ENCODE assay signal across 8 cellular contexts in genomic region chr1:85047472-85048295, GRCh38. TPM values are rescaled to one million over a fixed set of nuclear protein-coding genes. Genes with fewer than 3 reads are reported as not detected.
A peak's percentile ranks its signal among the peaks of the same experiment; 100 is the strongest.
DNase-seq lines count a peak whose midpoint lies in the region; ATAC-seq and TF ChIP-seq lines count a peak whose summit lies in the region.

No MANE protein-coding gene starts in this region.

- TF ChIP-seq CTCF in GM12864 (IDR thresholded peaks at IDR 0.05; ENCODE audit: low read depth, low read length, missing control alignments) = no peak

- H3K27ac Mint-ChIP-seq in activated naive CD4-positive, alpha-beta T cell treated with anti-CD3 and anti-CD28 coated beads, Interleukin-2, amount 50 U/mL, for 72 hours = no peak overlapping the region
- H3K27ac Mint-ChIP-seq in stimulated activated memory B cell treated with anti-CD40 and anti-IgM and Interleukin-4, amounts not matched to agents 10 μg/mL and 1 μg/mL and 100 μg/mL, for 72 hours = no peak overlapping the region

- peaks cover 55% of the 10 kb centered on the region for H3K27me3 Mint-ChIP-seq in stimulated activated memory B cell treated with anti-CD40 and anti-IgM and Interleukin-4, amounts not matched to agents 10 μg/mL and 1 μg/mL and 100 μg/mL, for 72 hours

- H3K9me3 Mint-ChIP-seq in activated naive CD4-positive, alpha-beta T cell treated with anti-CD3 and anti-CD28 coated beads, Interleukin-2, amount 50 U/mL, for 72 hours = no peaks in the 10 kb centered on the region
- no peaks in the 10 kb centered on the region for H3K9me3 Mint-ChIP-seq in stimulated activated memory B cell treated with anti-CD40 and anti-IgM and Interleukin-4, amounts not matched to agents 10 μg/mL and 1 μg/mL and 100 μg/mL, for 72 hours

- ATAC-seq in GM21367 (IDR thresholded peaks at IDR 0.05; ENCODE audit: unreplicated experiment) (peak; percentile 42), HG03558 (IDR thresholded peaks at IDR 0.05; ENCODE audit: extremely low read depth, unreplicated experiment) (peak; percentile 26)
- peak; percentile 67 to 70 for ATAC-seq in activated naive CD4-positive, alpha-beta T cell treated with anti-CD3 and anti-CD28 coated beads, Interleukin-2, amount 50 U/mL, for 72 hours
- ATAC-seq in stimulated activated memory B cell treated with anti-CD40 and anti-IgM and Interleukin-4, amounts not matched to agents 10 μg/mL and 1 μg/mL and 100 μg/mL, for 72 hours = peak; percentile 76

- peaks cover 6% of the 10 kb centered on the region for H3K4me1 Mint-ChIP-seq in stimulated activated memory B cell treated with anti-CD40 and anti-IgM and Interleukin-4, amounts not matched to agents 10 μg/mL and 1 μg/mL and 100 μg/mL, for 72 hours

- DNase-seq in GM12864 (ENCODE audit: low read depth) = no peak
- DNase-seq in activated naive CD4-positive, alpha-beta T cell treated with anti-CD3 and anti-CD28 coated beads, Interleukin-2, amount 50 U/mL, for 72 hours (ENCODE audit: low spot score in 2 of 2) = peak in 1 of 2 donors; percentile 3
- DNase-seq in iPS-NIHi7 (ENCODE audit: extremely low spot score) = peak; percentile 35
- DNase-seq in GM19240 (ENCODE audit: insufficient read length, low spot score) = no peak
- no peak for DNase-seq in cerebellar cortex (ENCODE audit: low spot score)

- H3K4me3 ChIP-seq in GM12864 (ENCODE audit: low read depth, low read length) = peak overlapping the region; percentile 69

- H3K4me3 Mint-ChIP-seq in stimulated activated memory B cell treated with anti-CD40 and anti-IgM and Interleukin-4, amounts not matched to agents 10 μg/mL and 1 μg/mL and 100 μg/mL, for 72 hours = no peak overlapping the region

- no peaks in the 10 kb centered on the region for H3K36me3 Mint-ChIP-seq in activated naive CD4-positive, alpha-beta T cell treated with anti-CD3 and anti-CD28 coated beads, Interleukin-2, amount 50 U/mL, for 72 hours
- no peaks in the 10 kb centered on the region for H3K36me3 Mint-ChIP-seq in stimulated activated memory B cell treated with anti-CD40 and anti-IgM and Interleukin-4, amounts not matched to agents 10 μg/mL and 1 μg/mL and 100 μg/mL, for 72 hours

RNA-seq across cellular contexts. Expression of gene MCOLN3, which starts 0.6 kb away (rescaled TPM):
- under 1 TPM; 0.16 to 0.27 TPM for total RNA-seq in activated naive CD4-positive, alpha-beta T cell treated with anti-CD3 and anti-CD28 coated beads, Interleukin-2, amount 50 U/mL, for 72 hours

RNA-seq across cellular contexts. Expression of gene MCOLN2, which starts 50.8 kb away (rescaled TPM):
- 10 to 100 TPM; 37.3 to 37.4 TPM for total RNA-seq in activated naive CD4-positive, alpha-beta T cell treated with anti-CD3 and anti-CD28 coated beads, Interleukin-2, amount 50 U/mL, for 72 hours

Comparison
In these comparisons a context has a peak if more than half of its experiments do, and no peak if none do; other contexts are left out.
1. ATAC-seq: peak in every context shown above with its lines; median percentile 76 in stimulated activated memory B cell treated with anti-CD40 and anti-IgM and Interleukin-4, amounts not matched to agents 10 μg/mL and 1 μg/mL and 100 μg/mL, for 72 hours; 68 in activated naive CD4-positive, alpha-beta T cell treated with anti-CD3 and anti-CD28 coated beads, Interleukin-2, amount 50 U/mL, for 72 hours; 42 in GM21367; 26 in HG03558.